Comparison of ENCODE assay signal across 8 cellular contexts in the genomic region with DNA sequence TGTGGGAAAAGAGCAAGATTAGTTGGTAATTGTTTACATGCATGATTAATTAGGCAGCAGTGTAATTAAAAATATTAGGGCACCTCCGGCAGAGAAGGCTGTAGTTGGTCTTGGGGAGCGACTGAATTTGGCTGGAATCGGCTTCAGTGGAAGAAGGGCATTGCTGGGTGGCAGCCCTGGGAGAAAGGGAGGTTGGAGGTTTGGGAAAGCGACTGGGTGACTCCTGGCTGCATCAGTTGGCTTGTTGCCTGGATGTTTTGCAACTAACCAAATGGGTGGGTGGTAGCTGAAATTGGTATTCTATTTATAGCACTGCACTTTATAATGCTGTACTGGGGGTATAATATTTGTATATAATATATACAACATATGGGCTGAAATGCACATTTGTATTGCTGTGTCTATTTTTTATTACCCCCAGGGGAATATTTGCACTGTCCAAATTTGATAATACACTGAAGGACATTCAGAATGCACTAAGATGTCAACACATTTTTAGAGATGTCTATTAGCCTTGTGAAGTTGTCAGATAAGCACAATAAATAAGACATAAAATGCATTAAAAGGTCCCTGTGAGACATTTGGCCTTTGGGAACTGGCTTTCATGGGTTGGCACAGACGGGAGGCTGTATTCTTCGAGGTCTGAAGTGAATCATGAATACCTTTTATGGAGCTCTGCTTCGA. TPM values are rescaled to one million over a fixed set of nuclear protein-coding genes. Genes with fewer than 3 reads are reported as not detected.
DNase-seq lines count a peak whose midpoint lies in the region; ATAC-seq and TF ChIP-seq lines count a peak whose summit lies in the region.

No MANE protein-coding gene starts in this region.

- peaks cover 22% of the 10 kb centered on the region for H3K4me1 Mint-ChIP-seq in activated CD4-positive, alpha-beta T cell treated with anti-CD3 and anti-CD28 coated beads, Interleukin-2, amount 10 ng/mL, durations not matched to agents 24 days and 14 days
- H3K4me1 Mint-ChIP-seq in activated T-helper 17 cell treated with anti-CD3 and anti-CD28 coated beads, Interleukin-2, amount 50 U/mL, for 72 hours = peaks cover 21% of the 10 kb centered on the region

- H3K36me3 Mint-ChIP-seq in activated CD4-positive, alpha-beta T cell treated with anti-CD3 and anti-CD28 coated beads, Interleukin-2, amount 10 ng/mL, durations not matched to agents 24 days and 14 days (ENCODE audit: low read depth) = no peaks in the 10 kb centered on the region
- no peaks in the 10 kb centered on the region for H3K36me3 Mint-ChIP-seq in activated T-helper 17 cell treated with anti-CD3 and anti-CD28 coated beads, Interleukin-2, amount 50 U/mL, for 72 hours (ENCODE audit: low read depth)

- H3K4me1 ChIP-seq in iPS-20b (ENCODE audit: insufficient read depth, low read length) (peaks cover 6% of the 10 kb centered on the region; the same call in 1 of the 2 replicates), testis (peaks cover 14% of the 10 kb centered on the region)

- in situ Hi-C loops in GM13976 (cut with MboI; ENCODE audit: low sequenced_read_pairs, unreplicated experiment) = no loop called here

- H3K4me3 ChIP-seq in iPS-20b (ENCODE audit: low read length) (peak overlapping the region; percentile 76; the same call in 1 of the 2 replicates), testis (peak overlapping the region in 1 of 2 donors; percentile 73)

- H3K9me3 ChIP-seq in iPS-20b (ENCODE audit: insufficient read depth, low read depth, low read length) (no peaks in the 10 kb centered on the region), testis (no peaks in the 10 kb centered on the region)

- peaks cover 14% of the 10 kb centered on the region for H3K27me3 Mint-ChIP-seq in activated CD4-positive, alpha-beta T cell treated with anti-CD3 and anti-CD28 coated beads, Interleukin-2, amount 10 ng/mL, durations not matched to agents 24 days and 14 days
- H3K27me3 Mint-ChIP-seq in activated T-helper 17 cell treated with anti-CD3 and anti-CD28 coated beads, Interleukin-2, amount 50 U/mL, for 72 hours = no peaks in the 10 kb centered on the region

- peak overlapping the region; percentile 72 for H3K4me3 Mint-ChIP-seq in activated CD4-positive, alpha-beta T cell treated with anti-CD3 and anti-CD28 coated beads, Interleukin-2, amount 10 ng/mL, durations not matched to agents 24 days and 14 days
- peak overlapping the region; percentile 75 for H3K4me3 Mint-ChIP-seq in activated T-helper 17 cell treated with anti-CD3 and anti-CD28 coated beads, Interleukin-2, amount 50 U/mL, for 72 hours

- H3K36me3 ChIP-seq in iPS-20b (ENCODE audit: insufficient read depth, low read depth, low read length) (no peaks in the 10 kb centered on the region), testis (ENCODE audit: low read depth, missing control alignments) (no peaks in the 10 kb centered on the region)

- 32 to 36% methylated on average over 7 of the region's 7 CpGs for WGBS in testis, 2 donors

- no peak for TF ChIP-seq POLR2A in testis (IDR thresholded peaks at IDR 0.05)

- peak overlapping the region; percentile 21 for H3K27ac Mint-ChIP-seq in activated CD4-positive, alpha-beta T cell treated with anti-CD3 and anti-CD28 coated beads, Interleukin-2, amount 10 ng/mL, durations not matched to agents 24 days and 14 days
- H3K27ac Mint-ChIP-seq in activated T-helper 17 cell treated with anti-CD3 and anti-CD28 coated beads, Interleukin-2, amount 50 U/mL, for 72 hours = peak overlapping the region; percentile 51

- intact Hi-C loops in activated CD4-positive, alpha-beta T cell treated with anti-CD3 and anti-CD28 coated beads, Interleukin-2, amount 10 ng/mL, durations not matched to agents 24 days and 14 days (cut with micrococcal nuclease) = loop anchor here (5.0 to 10.0 kb wide), 2 partner anchors 154 to 1607 kb away; partner anchors contain the start of gene SLC7A1
- intact Hi-C loops in testis (cut with DNase I; ENCODE audit: low total_unique reads) = no loop called here

- no peak for DNase-seq in activated CD4-positive, alpha-beta T cell treated with anti-CD3 and anti-CD28 coated beads, Interleukin-2, amount 10 ng/mL, durations not matched to agents 24 days and 14 days
- DNase-seq in activated CD4-positive, alpha-beta T cell treated with anti-CD3 and anti-CD28 coated beads, Interleukin-2, amount 50 U/mL, for 4 hours = no peak
- peak; percentile 29 for DNase-seq in testis
- no peak for DNase-seq in GM13976 (ENCODE audit: low spot score)
- DNase-seq in activated CD8-positive, alpha-beta memory T cell treated with anti-CD3 and anti-CD28 coated beads, Interleukin-2, amount 50 U/mL, for 48 hours = no peak
- DNase-seq in NCI-H2029 (lab: John Stamatoyannopoulos, UW) = no peak

- no peak for ATAC-seq in activated T-helper 17 cell treated with anti-CD3 and anti-CD28 coated beads, Interleukin-2, amount 50 U/mL, for 72 hours (replicated peaks)

- no peak for TF ChIP-seq CTCF in testis (IDR thresholded peaks at IDR 0.05)
- TF ChIP-seq CTCF in GM13976 (IDR thresholded peaks at IDR 0.05; ENCODE audit: borderline replicate concordance, control extremely low read depth, extremely low read depth, insufficient read depth, missing control alignments) = no peak

- H3K9ac ChIP-seq in iPS-20b (ENCODE audit: low read depth, low read length) = no peak overlapping the region

- H3K27me3 ChIP-seq in iPS-20b (ENCODE audit: insufficient read depth, low read length) = peaks cover 14% of the 10 kb centered on the region; the same call in 1 of the 2 replicates
- no peaks in the 10 kb centered on the region for H3K27me3 ChIP-seq in testis

- no peaks in the 10 kb centered on the region for H3K9me3 Mint-ChIP-seq in activated CD4-positive, alpha-beta T cell treated with anti-CD3 and anti-CD28 coated beads, Interleukin-2, amount 10 ng/mL, durations not matched to agents 24 days and 14 days
- H3K9me3 Mint-ChIP-seq in activated T-helper 17 cell treated with anti-CD3 and anti-CD28 coated beads, Interleukin-2, amount 50 U/mL, for 72 hours = no peaks in the 10 kb centered on the region

- H3K27ac ChIP-seq in iPS-20b (ENCODE audit: low read length) = no peak overlapping the region
- H3K27ac ChIP-seq in testis = peak overlapping the region; percentile 90 to 96

RNA-seq across cellular contexts. Expression of gene B3GLCT, which starts 1.7 kb away (rescaled TPM):
- total RNA-seq in activated CD4-positive, alpha-beta T cell treated with anti-CD3 and anti-CD28 coated beads, Interleukin-2, amount 10 ng/mL, durations not matched to agents 24 days and 14 days = 4.0 and 4.4 TPM in 2 replicates
- total RNA-seq in activated T-helper 17 cell treated with anti-CD3 and anti-CD28 coated beads, Interleukin-2, amount 50 U/mL, for 72 hours = 1 to 10 TPM; 4.1 to 4.6 TPM
- total RNA-seq in testis = 10 to 100 TPM; 12.9 to 14.7 TPM
- 6.1 TPM for polyA plus RNA-seq in testis (ENCODE audit: insufficient read depth, low read depth, low replicate concordance)

RNA-seq across cellular contexts. Expression of gene HSPH1, which starts 39.8 kb away (rescaled TPM):
- 381 and 385 TPM in 2 replicates for total RNA-seq in activated CD4-positive, alpha-beta T cell treated with anti-CD3 and anti-CD28 coated beads, Interleukin-2, amount 10 ng/mL, durations not matched to agents 24 days and 14 days
- 100 to 1,000 TPM; 128 to 303 TPM for total RNA-seq in activated T-helper 17 cell treated with anti-CD3 and anti-CD28 coated beads, Interleukin-2, amount 50 U/mL, for 72 hours
- 100 to 1,000 TPM; 103 to 116 TPM for total RNA-seq in testis
- 105 TPM for polyA plus RNA-seq in testis (ENCODE audit: insufficient read depth, low read depth, low replicate concordance)
